Comparison of ENCODE assay signal across 18 cellular contexts in the genomic region with DNA sequence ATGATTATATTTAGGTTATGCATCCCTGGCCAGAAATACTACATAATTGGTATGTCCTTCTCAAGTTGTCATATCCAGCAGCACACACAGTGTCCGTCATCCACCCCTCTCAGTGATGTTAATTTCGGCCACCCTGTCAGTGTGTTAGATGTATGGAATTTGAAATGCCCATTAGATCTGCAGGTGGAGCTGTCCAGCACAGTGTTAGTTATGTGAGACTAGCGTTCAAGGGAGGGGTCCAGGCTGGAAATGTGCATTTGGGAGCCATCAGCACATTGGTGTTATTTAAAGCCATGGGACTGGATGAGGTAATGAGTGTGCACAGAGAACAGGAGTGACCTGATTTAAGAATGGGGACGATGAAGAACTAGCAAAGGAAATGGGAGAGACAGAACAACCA.
"Had no signal": no experiment of that assay in that cellular context is flagged by ENCODE, and none has a peak within 500 bp of the region (broad histone marks: within the 10 kb centered on the region; RNA-seq: fewer than 3 reads in every experiment).

No MANE protein-coding gene starts in this region.

- H3K27ac Mint-ChIP-seq: memory B cell, mesothelial cell of epicardium, natural killer cell had no signal

- H3K27me3 Mint-ChIP-seq: memory B cell had no signal

- FAIRE-seq: endometrium, kidney had no signal

- H3K9me3 ChIP-seq: right atrium auricular region had no signal

- H3K27ac ChIP-seq: epithelial cell of prostate, esophagus muscularis mucosa, gastroesophageal sphincter, left ventricle myocardium inferior, lower lobe of right lung, right atrium auricular region, tibial nerve had no signal

- H3K4me1 ChIP-seq: esophagus muscularis mucosa, gastroesophageal sphincter, left ventricle myocardium inferior, lower lobe of right lung, right atrium auricular region, tibial nerve had no signal

- ATAC-seq: gastroesophageal sphincter; left cardiac atrium; lower lobe of right lung; natural killer cell; stimulated activated naive CD8-positive, alpha-beta T cell treated with anti-CD3 and anti-CD28 coated beads, Interleukin-15, Interleukin-2, amounts not matched to agents 100 U/mL and 50 U/mL, for 24 hours had no signal

- H3K27me3 ChIP-seq: esophagus muscularis mucosa, gastroesophageal sphincter, right atrium auricular region, tibial nerve had no signal

- H3K4me2 ChIP-seq: smooth muscle cell had no signal

- H3K4me1 Mint-ChIP-seq: mesothelial cell of epicardium, neural crest cell had no signal

- H3K9me3 Mint-ChIP-seq: natural killer cell had no signal

- H3K4me3 ChIP-seq: esophagus muscularis mucosa, gastroesophageal sphincter, left ventricle myocardium inferior, lower lobe of right lung, right atrium auricular region, smooth muscle cell, tibial nerve had no signal

- DNase-seq: effector memory CD4-positive, alpha-beta T cell; kidney; left cardiac atrium; left ventricle myocardium inferior; lower lobe of right lung; natural killer cell; stimulated activated CD4-positive, alpha-beta T cell treated with anti-CD3 and anti-CD28 coated beads, Interleukin-2, amount 100 ng/mL, for 48 hours; stimulated activated naive CD8-positive, alpha-beta T cell treated with anti-CD3 and anti-CD28 coated beads, Interleukin-15, Interleukin-2, amounts not matched to agents 100 U/mL and 50 U/mL, for 24 hours had no signal

- H3K4me3 Mint-ChIP-seq: memory B cell, mesothelial cell of epicardium, natural killer cell, neural crest cell had no signal
